ENCODE assay signal across 8 cellular contexts in the genomic region with DNA sequence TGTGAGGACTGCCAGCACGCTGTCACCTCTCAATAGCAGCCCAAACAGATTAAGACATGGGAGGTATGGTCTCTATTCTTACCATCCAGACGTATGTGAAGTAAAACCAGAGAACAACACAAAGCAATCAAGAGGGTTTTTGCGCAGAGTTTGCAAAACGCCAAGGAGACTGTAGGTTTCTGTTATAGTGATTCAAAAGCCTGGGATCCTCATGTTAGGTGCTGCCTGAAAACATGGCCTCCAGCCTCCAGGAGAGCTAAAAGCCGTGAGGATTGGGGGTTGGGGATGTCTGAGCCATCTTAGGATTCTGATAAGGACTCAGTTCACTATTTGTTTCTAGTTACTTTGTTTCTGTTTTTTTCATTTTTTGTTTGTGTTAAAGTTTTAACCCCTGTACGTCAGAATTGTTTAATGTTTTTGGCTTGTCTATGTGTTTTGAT. TPM values are rescaled to one million over a fixed set of nuclear protein-coding genes. Genes with fewer than 3 reads are reported as not detected.
DNase-seq lines count a peak whose midpoint lies in the region; ATAC-seq and TF ChIP-seq lines count a peak whose summit lies in the region.

No MANE protein-coding gene starts in this region.

- H3K4me2 ChIP-seq in GM23248 (ENCODE audit: unreplicated experiment), result no peak overlapping the region

- H3K4me3 ChIP-seq in ACC112 (ENCODE audit: low read depth, low read length) (peak overlapping the region; percentile 79), GM23248 (peak overlapping the region; percentile 34; the same call in 1 of the 2 replicates), skeletal muscle tissue (ENCODE audit: low read length in 3 of 3) (peak overlapping the region; percentile 54 to 68 (median 57))

- peaks cover 12% of the 10 kb centered on the region for H3K36me3 Mint-ChIP-seq in T-helper 1 cell treated with Interleukin-12 subunit alpha and Interleukin-12 subunit beta and Interleukin-4 antibody, amounts not matched to agents 30 μg/mL and 1 μg/mL, for 36 hours (ENCODE audit: low read depth)

- ATAC-seq in HG02763 (IDR thresholded peaks at IDR 0.05; ENCODE audit: unreplicated experiment) (no peak), GM21619 (IDR thresholded peaks at IDR 0.05; ENCODE audit: unreplicated experiment) (no peak)

- H3K27me3 Mint-ChIP-seq in T-helper 1 cell treated with Interleukin-12 subunit alpha and Interleukin-12 subunit beta and Interleukin-4 antibody, amounts not matched to agents 30 μg/mL and 1 μg/mL, for 36 hours (ENCODE audit: low read depth), result no peaks in the 10 kb centered on the region

- in situ Hi-C loops in GM23248 (cut with MboI), result no loop called here

- peaks cover 24% of the 10 kb centered on the region for H3K4me1 ChIP-seq in ACC112 (ENCODE audit: control insufficient read depth, insufficient read depth, low read length, unreplicated experiment)
- H3K4me1 ChIP-seq in GM23248 (ENCODE audit: insufficient read depth), result no peaks in the 10 kb centered on the region; the same call in 1 of the 2 replicates
- peaks cover 0 to 9% (median 5%) of the 10 kb centered on the region in 3 donors for H3K4me1 ChIP-seq in skeletal muscle tissue (ENCODE audit: control insufficient read depth in 3 of 3, insufficient read depth in 3 of 3, low read length in 3 of 3)

- H3K9ac ChIP-seq in GM23248 (peak overlapping the region; percentile 46; the same call in 1 of the 2 replicates), skeletal muscle tissue (ENCODE audit: low read depth in 1 of 3, low read length in 3 of 3) (peak overlapping the region; percentile 25 to 79 (median 71))

- H3K27me3 ChIP-seq in ACC112 (ENCODE audit: insufficient read depth, low read length) (no peaks in the 10 kb centered on the region), GM23248 (replicated peaks; ENCODE audit: insufficient read depth) (no peaks in the 10 kb centered on the region), skeletal muscle tissue (ENCODE audit: control insufficient read depth in 3 of 3, insufficient read depth in 3 of 3, low read length in 3 of 3) (no peaks in the 10 kb centered on the region)

- no peaks in the 10 kb centered on the region for H3K36me3 ChIP-seq in ACC112 (ENCODE audit: insufficient read depth, low read length)
- no peaks in the 10 kb centered on the region for H3K36me3 ChIP-seq in GM23248 (ENCODE audit: low read depth)
- H3K36me3 ChIP-seq in skeletal muscle tissue (ENCODE audit: control insufficient read depth in 3 of 3, insufficient read depth in 3 of 3, low read length in 3 of 3), result peaks cover 0 to 3% (median 0%) of the 10 kb centered on the region in 3 donors

- no peak for TF ChIP-seq POLR2A in erythroblast (IDR thresholded peaks at IDR 0.05; ENCODE audit: low read length)

- peaks cover 52% of the 10 kb centered on the region for H3K4me1 Mint-ChIP-seq in T-helper 1 cell treated with Interleukin-12 subunit alpha and Interleukin-12 subunit beta and Interleukin-4 antibody, amounts not matched to agents 30 μg/mL and 1 μg/mL, for 36 hours (ENCODE audit: low read depth)

- H3K4me3 Mint-ChIP-seq in T-helper 1 cell treated with Interleukin-12 subunit alpha and Interleukin-12 subunit beta and Interleukin-4 antibody, amounts not matched to agents 30 μg/mL and 1 μg/mL, for 36 hours, result peak overlapping the region; percentile 86

- H3K9me2 ChIP-seq in GM23248 (ENCODE audit: insufficient read depth), result no peaks in the 10 kb centered on the region

- peaks cover 10% of the 10 kb centered on the region for H3F3A ChIP-seq in GM23248 (ENCODE audit: insufficient read depth)

- H2AFZ ChIP-seq in ACC112 (ENCODE audit: low read length, unreplicated experiment) (peak overlapping the region; percentile 88), GM23248 (peak overlapping the region; percentile 82)

- H3K9me3 Mint-ChIP-seq in T-helper 1 cell treated with Interleukin-12 subunit alpha and Interleukin-12 subunit beta and Interleukin-4 antibody, amounts not matched to agents 30 μg/mL and 1 μg/mL, for 36 hours, result peaks cover 4% of the 10 kb centered on the region

- H3K9me3 ChIP-seq in GM23248 (ENCODE audit: low read depth), result no peaks in the 10 kb centered on the region
- H3K9me3 ChIP-seq in skeletal muscle tissue (ENCODE audit: control insufficient read depth in 3 of 3, low read length in 3 of 3), result no peaks in the 10 kb centered on the region

- 63 to 66% methylated on average over 6 of the region's 6 CpGs for WGBS in GM23248 (ENCODE audit: low coverage in 1 of 2, low lambda C conversion rate in 2 of 2, missing lambda C conversion rate in 2 of 2), 2 experiments

- peaks cover 14% of the 10 kb centered on the region for H3K79me2 ChIP-seq in ACC112 (ENCODE audit: control insufficient read depth, insufficient read depth, low read length, unreplicated experiment)
- H3K79me2 ChIP-seq in GM23248 (ENCODE audit: insufficient read depth), result peaks cover 7% of the 10 kb centered on the region

- H3K27ac ChIP-seq in ACC112 (ENCODE audit: low read depth, low read length) (peak overlapping the region; percentile 51), GM23248 (no peak overlapping the region), skeletal muscle tissue (ENCODE audit: low read depth, low read length) (peak overlapping the region; percentile 65)

- DNase-seq in GM23248 (no peak), erythroblast (lab: John Stamatoyannopoulos, UW) (peak; percentile 64 to 74), inferior parietal cortex (ENCODE audit: extremely low spot score) (no peak)

- peak overlapping the region; percentile 90 for H3K27ac Mint-ChIP-seq in T-helper 1 cell treated with Interleukin-12 subunit alpha and Interleukin-12 subunit beta and Interleukin-4 antibody, amounts not matched to agents 30 μg/mL and 1 μg/mL, for 36 hours

- H4K20me1 ChIP-seq in GM23248 (ENCODE audit: insufficient read depth), result peaks cover 1% of the 10 kb centered on the region; the same call in 1 of the 2 replicates

RNA-seq across cellular contexts. Expression of a gene that starts 4.2 kb away (rescaled TPM):
- total RNA-seq in GM23248 (2014; rRNA removed; shearing (Covaris generic)), result 148 and 151 TPM in 2 replicates
- polyA plus RNA-seq in GM23248 (2016; fragmentation: Nextera tagmentation; extraction: Ambion mirVana), result 153 and 154 TPM in 2 replicates
- total RNA-seq in skeletal muscle tissue, result 176 TPM

RNA-seq across cellular contexts. Expression of a gene that starts 52.8 kb away (rescaled TPM):
- total RNA-seq in GM23248 (2014; rRNA removed; shearing (Covaris generic)), result 14.8 and 18.5 TPM in 2 replicates
- 30.0 and 34.3 TPM in 2 replicates for polyA plus RNA-seq in GM23248 (2016; fragmentation: Nextera tagmentation; extraction: Ambion mirVana)
- total RNA-seq in skeletal muscle tissue, result 37.6 TPM

RNA-seq across cellular contexts. Expression of a gene that starts 53.2 kb away (rescaled TPM):
- 30.2 and 33.5 TPM in 2 replicates for total RNA-seq in GM23248 (2014; rRNA removed; shearing (Covaris generic))
- polyA plus RNA-seq in GM23248 (2016; fragmentation: Nextera tagmentation; extraction: Ambion mirVana), result 36.8 and 46.8 TPM in 2 replicates
- 17.2 TPM for total RNA-seq in skeletal muscle tissue

RNA-seq across cellular contexts. Expression of a gene that starts 58.5 kb away (rescaled TPM):
- 15.9 and 16.0 TPM in 2 replicates for total RNA-seq in GM23248 (2014; rRNA removed; shearing (Covaris generic))
- polyA plus RNA-seq in GM23248 (2016; fragmentation: Nextera tagmentation; extraction: Ambion mirVana), result 30.8 and 32.5 TPM in 2 replicates
- total RNA-seq in skeletal muscle tissue, result 12.5 TPM

Comparison
In these comparisons a context has a peak if more than half of its experiments do, and no peak if none do; other contexts are left out.
1. DNase-seq: peak in erythroblast (2 of 2); none in GM23248 (single experiment) and inferior parietal cortex (single experiment).
2. Peak in every context shown above with its lines, with median percentiles within 50 percentile points of each other: H3K4me3 ChIP-seq.